26 cellular contexts compared by ENCODE assay signal in the genomic region with DNA sequence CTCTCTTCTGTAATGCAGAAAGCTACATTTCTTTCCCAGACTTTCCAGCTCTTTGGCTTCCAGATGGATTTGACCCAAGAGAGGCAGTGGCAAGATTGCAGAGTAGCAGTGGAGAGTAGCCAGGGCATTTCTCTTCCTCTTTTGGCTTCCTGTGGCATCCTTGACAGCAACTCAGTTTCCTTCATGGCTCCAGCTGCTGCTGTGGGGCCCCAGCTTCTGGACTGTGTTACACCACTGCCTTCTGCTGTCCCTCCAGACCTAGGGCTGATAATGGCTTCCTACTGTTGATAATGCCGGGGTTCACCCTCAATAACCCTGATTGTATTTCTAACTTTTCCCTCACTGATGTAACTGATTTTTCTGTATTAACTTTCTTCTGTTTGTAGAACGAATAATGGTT.
DNase-seq lines count a peak whose midpoint lies in the region; ATAC-seq and TF ChIP-seq lines count a peak whose summit lies in the region.
"Had no signal": no experiment of that assay in that cellular context is flagged by ENCODE, and none has a peak within 500 bp of the region (broad histone marks: within the 10 kb centered on the region; RNA-seq: fewer than 3 reads in every experiment).

No MANE protein-coding gene starts in this region.

- no peaks in the 10 kb centered on the region for H3K36me3 ChIP-seq in colonic mucosa
- H3K36me3 ChIP-seq: prostate gland had no signal

- no peak for TF ChIP-seq CTCF in colonic mucosa (IDR thresholded peaks at IDR 0.05)

- no peak overlapping the region for H3K9ac ChIP-seq in colonic mucosa (ENCODE audit: low read depth in 2 of 2, low read length in 2 of 2)

- no peak overlapping the region for H3K27ac ChIP-seq in colonic mucosa
- H3K27ac ChIP-seq: coronary artery, epithelial cell of prostate, prostate gland had no signal

- no peaks in the 10 kb centered on the region for H3K4me1 ChIP-seq in colonic mucosa
- H3K4me1 ChIP-seq: prostate gland had no signal

- H3K9me3 ChIP-seq in colonic mucosa, result no peaks in the 10 kb centered on the region
- H3K9me3 ChIP-seq: prostate gland had no signal

- intact Hi-C loops in colonic mucosa (cut with DNase I), result no loop called here

- no peak overlapping the region for H3K4me3 ChIP-seq in colonic mucosa
- H3K4me3 ChIP-seq: coronary artery, prostate gland had no signal

- ATAC-seq in GM21786 (IDR thresholded peaks at IDR 0.05; ENCODE audit: unreplicated experiment), result no peak
- ATAC-seq: left lobe of liver had no signal

- DNase-seq in GF-D8 (lab: John Stamatoyannopoulos, UW) (peak; percentile 7), OCI-M1 (lab: John Stamatoyannopoulos, UW) (peak; percentile 12), colonic mucosa (peak; percentile 21), pons (ENCODE audit: low spot score) (peak; percentile 39), NCI-H345 (lab: John Stamatoyannopoulos, UW) (no peak), NAMALWA (ENCODE audit: low spot score) (no peak)
- DNase-seq: activated B cell treated with CpG ODN at 0.5 μM for 24 hours; activated CD4-positive, alpha-beta T cell treated with anti-CD3 and anti-CD28 coated beads, Interleukin-2, amount 50 U/mL, for 1 hour; activated effector memory CD4-positive, alpha-beta T cell treated with anti-CD3 and anti-CD28 coated beads, Interleukin-2, amount 50 U/mL, for 16 hours; activated naive CD8-positive, alpha-beta T cell treated with anti-CD3 and anti-CD28 coated beads for 36 hours; activated T-cell treated with anti-CD3 and anti-CD28 coated beads, Interleukin-2, amount 50 U/mL, for 24 hours; effector memory CD4-positive, alpha-beta T cell; glutamatergic neuron; naive B cell; NCI-H1048; NCI-H1694; NCI-H510A; stimulated activated CD4-positive, alpha-beta T cell treated with anti-CD3 and anti-CD28 coated beads, Interleukin-15, amount 100 ng/mL, for 24 hours; stimulated activated CD4-positive, alpha-beta T cell treated with anti-CD3 and anti-CD28 coated beads, Interleukin-4, amount 100 ng/mL, for 4 hours; T-helper 9 cell; trophoblast cell had no signal

- H3K27me3 ChIP-seq in colonic mucosa, result no peaks in the 10 kb centered on the region

Comparison
In these comparisons a context has a peak if more than half of its experiments do, and no peak if none do; other contexts are left out.
1. DNase-seq: peak in GF-D8 (single experiment), OCI-M1 (single experiment), colonic mucosa (single experiment) and pons (single experiment); none in NCI-H345 (single experiment) and NAMALWA (single experiment).